11 cellular contexts compared by ENCODE assay signal in the genomic region with DNA sequence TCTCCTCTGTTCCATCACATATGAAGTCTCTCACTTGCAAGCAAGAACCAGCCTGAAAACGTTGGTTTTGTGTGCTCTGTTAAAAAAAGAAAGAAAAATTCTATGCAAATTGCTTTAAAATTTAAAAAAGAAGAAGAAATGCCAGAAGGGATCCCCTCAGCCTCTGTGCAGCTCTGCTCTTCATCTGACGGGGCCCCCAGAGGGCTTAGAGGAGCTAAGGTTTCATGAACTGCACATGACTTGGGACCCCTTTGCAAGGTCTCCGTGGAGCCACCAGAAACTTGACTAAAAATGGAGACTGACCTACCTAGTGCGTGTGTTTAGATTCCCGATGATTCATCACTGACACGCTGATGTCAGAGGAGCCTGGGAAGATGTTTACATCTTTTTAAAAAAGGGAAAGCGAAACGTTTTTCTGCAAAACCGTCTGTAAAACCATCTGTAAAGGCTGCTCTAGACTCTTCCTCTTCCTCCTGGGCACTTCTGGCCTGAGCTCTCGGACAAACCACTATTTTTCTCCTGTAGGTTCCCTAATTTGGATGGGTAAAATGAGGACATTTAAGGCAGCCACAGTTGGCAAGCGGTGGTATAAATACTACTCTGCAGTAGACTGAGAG.
DNase-seq lines count a peak whose midpoint lies in the region; ATAC-seq, FAIRE-seq and TF ChIP-seq lines count a peak whose summit lies in the region.
"Had no signal": no experiment of that assay in that cellular context is flagged by ENCODE, and none has a peak within 500 bp of the region (broad histone marks: within the 10 kb centered on the region; RNA-seq: fewer than 3 reads in every experiment).

No MANE protein-coding gene starts in this region.

- WGBS in smooth muscle cell (ENCODE audit: low lambda C conversion rate), result 13% methylated on average over 11 of the region's 11 CpGs

- no peak for DNase-seq in activated CD4-positive, alpha-beta memory T cell treated with anti-CD3 and anti-CD28 coated beads, Interleukin-2, amount 10 ng/mL, durations not matched to agents 7 days and 5 days
- DNase-seq in activated CD4-positive, alpha-beta memory T cell treated with anti-CD3 and anti-CD28 coated beads for 36 hours, result no peak
- peak; percentile 62 for DNase-seq in NOMO-1 treated with DMSO at 0.1 percent for 48 hours (lab: John Stamatoyannopoulos, UW; ENCODE audit: unreplicated experiment)
- peak; percentile 69 for DNase-seq in bronchial epithelial cell (ENCODE audit: low read depth)
- no peak for DNase-seq in smooth muscle cell (lab: John Stamatoyannopoulos, UW; ENCODE audit: unreplicated experiment)
- DNase-seq: activated CD4-positive, alpha-beta T cell treated with anti-CD3 and anti-CD28 coated beads for 4 hours; kidney; NCI-H2171 had no signal

- H3K27ac Mint-ChIP-seq in activated CD4-positive, alpha-beta memory T cell treated with anti-CD3 and anti-CD28 coated beads, Interleukin-2, amount 10 ng/mL, durations not matched to agents 7 days and 5 days, result no peak overlapping the region
- H3K27ac Mint-ChIP-seq in activated CD4-positive, alpha-beta memory T cell treated with anti-CD3 and anti-CD28 coated beads for 36 hours, result no peak overlapping the region

- peaks cover 86% of the 10 kb centered on the region for H3K27me3 Mint-ChIP-seq in activated CD4-positive, alpha-beta memory T cell treated with anti-CD3 and anti-CD28 coated beads, Interleukin-2, amount 10 ng/mL, durations not matched to agents 7 days and 5 days
- peaks cover 73% of the 10 kb centered on the region for H3K27me3 Mint-ChIP-seq in activated CD4-positive, alpha-beta memory T cell treated with anti-CD3 and anti-CD28 coated beads for 36 hours

- no peak for TF ChIP-seq CTCF in bronchial epithelial cell (IDR thresholded peaks at IDR 0.05; ENCODE audit: insufficient read depth, low read length, severe bottlenecking)
- TF ChIP-seq CTCF in smooth muscle cell (IDR thresholded peaks at IDR 0.05; ENCODE audit: borderline replicate concordance, insufficient read depth, poor library complexity, severe bottlenecking), result no peak

- POLR2A ChIA-PET in activated CD4-positive, alpha-beta memory T cell treated with anti-CD3 and anti-CD28 coated beads, Interleukin-2, amount 10 ng/mL, durations not matched to agents 7 days and 5 days (lab: Charles Lee), result interaction anchor here (1.0 kb wide), 1 partner anchor 30 kb away, joined by 3 read pairs; no protein-coding TSS in a partner anchor
- POLR2A ChIA-PET in activated CD4-positive, alpha-beta memory T cell treated with anti-CD3 and anti-CD28 coated beads for 36 hours (lab: Charles Lee), result no interaction called here

- H3K4me1 ChIP-seq in smooth muscle cell (ENCODE audit: low read depth), result peaks cover 11% of the 10 kb centered on the region

- H3K27ac ChIP-seq in smooth muscle cell (ENCODE audit: low read depth), result no peak overlapping the region

- intact Hi-C loops in activated CD4-positive, alpha-beta memory T cell treated with anti-CD3 and anti-CD28 coated beads for 36 hours (cut with micrococcal nuclease), result loop anchor here (2.0 kb wide), 1 partner anchor 43 kb away; no protein-coding TSS in a partner anchor

- H3F3A ChIP-seq in smooth muscle cell (ENCODE audit: low read depth), result no peaks in the 10 kb centered on the region

- H3K4me3 ChIP-seq in bronchial epithelial cell (ENCODE audit: low read depth, low read length) (no peak overlapping the region), smooth muscle cell (no peak overlapping the region)

- H3K79me2 ChIP-seq in smooth muscle cell (ENCODE audit: low read depth), result no peaks in the 10 kb centered on the region

- no peaks in the 10 kb centered on the region for H4K20me1 ChIP-seq in smooth muscle cell (ENCODE audit: low read depth)

- no peak overlapping the region for H3K9ac ChIP-seq in smooth muscle cell (ENCODE audit: low read depth)

- no peaks in the 10 kb centered on the region for H3K36me3 Mint-ChIP-seq in activated CD4-positive, alpha-beta memory T cell treated with anti-CD3 and anti-CD28 coated beads, Interleukin-2, amount 10 ng/mL, durations not matched to agents 7 days and 5 days (ENCODE audit: low read depth)
- H3K36me3 Mint-ChIP-seq in activated CD4-positive, alpha-beta memory T cell treated with anti-CD3 and anti-CD28 coated beads for 36 hours, result no peaks in the 10 kb centered on the region

- H3K9me3 Mint-ChIP-seq in activated CD4-positive, alpha-beta memory T cell treated with anti-CD3 and anti-CD28 coated beads, Interleukin-2, amount 10 ng/mL, durations not matched to agents 7 days and 5 days, result no peaks in the 10 kb centered on the region
- no peaks in the 10 kb centered on the region for H3K9me3 Mint-ChIP-seq in activated CD4-positive, alpha-beta memory T cell treated with anti-CD3 and anti-CD28 coated beads for 36 hours

- peak overlapping the region; percentile 58 for H3K4me2 ChIP-seq in smooth muscle cell

- no peaks in the 10 kb centered on the region for H3K9me3 ChIP-seq in smooth muscle cell (replicated peaks; ENCODE audit: low read depth)

- H3K27me3 ChIP-seq in bronchial epithelial cell (ENCODE audit: control insufficient read depth, insufficient read depth, low read length) (peaks cover 44% of the 10 kb centered on the region), smooth muscle cell (ENCODE audit: low read depth) (peaks cover 100% of the 10 kb centered on the region)

- peak overlapping the region; percentile 3 for H3K4me3 Mint-ChIP-seq in activated CD4-positive, alpha-beta memory T cell treated with anti-CD3 and anti-CD28 coated beads, Interleukin-2, amount 10 ng/mL, durations not matched to agents 7 days and 5 days
- no peak overlapping the region for H3K4me3 Mint-ChIP-seq in activated CD4-positive, alpha-beta memory T cell treated with anti-CD3 and anti-CD28 coated beads for 36 hours

- H2AFZ ChIP-seq in smooth muscle cell (ENCODE audit: low read depth), result no peak overlapping the region

- H3K4me1 Mint-ChIP-seq in activated CD4-positive, alpha-beta memory T cell treated with anti-CD3 and anti-CD28 coated beads, Interleukin-2, amount 10 ng/mL, durations not matched to agents 7 days and 5 days, result peaks cover 38% of the 10 kb centered on the region
- peaks cover 15% of the 10 kb centered on the region for H3K4me1 Mint-ChIP-seq in activated CD4-positive, alpha-beta memory T cell treated with anti-CD3 and anti-CD28 coated beads for 36 hours (ENCODE audit: low read depth)

- H3K36me3 ChIP-seq in bronchial epithelial cell (ENCODE audit: control insufficient read depth, insufficient read depth, low read length) (no peaks in the 10 kb centered on the region), smooth muscle cell (ENCODE audit: low read depth) (no peaks in the 10 kb centered on the region)

- FAIRE-seq in bronchial epithelial cell (lab: Jason Lieb, UNC), result peak; percentile 64
- FAIRE-seq: kidney had no signal

- ATAC-seq in HG03469 (IDR thresholded peaks at IDR 0.05; ENCODE audit: unreplicated experiment) (no peak), HG02763 (IDR thresholded peaks at IDR 0.05; ENCODE audit: unreplicated experiment) (no peak)
- no peak for ATAC-seq in activated CD4-positive, CD25-positive, alpha-beta regulatory T cell treated with anti-CD3 and anti-CD28 coated beads, Interleukin-2, amount 50 U/mL, for 24 hours

- CTCF ChIA-PET in activated CD4-positive, alpha-beta memory T cell treated with anti-CD3 and anti-CD28 coated beads, Interleukin-2, amount 10 ng/mL, durations not matched to agents 7 days and 5 days (lab: Charles Lee), result interaction anchor here (1.2 to 6.2 kb wide), 3 partner anchors 22 to 195 kb away, joined by 3 to 51 read pairs (median 4); no protein-coding TSS in a partner anchor
- CTCF ChIA-PET in activated CD4-positive, alpha-beta memory T cell treated with anti-CD3 and anti-CD28 coated beads for 36 hours (lab: Charles Lee), result interaction anchor here (1.0 to 7.4 kb wide), 6 partner anchors 14 to 47 kb away, joined by 3 to 71 read pairs (median 4); no protein-coding TSS in a partner anchor

Comparison
In these comparisons a context has a peak if more than half of its experiments do, and no peak if none do; other contexts are left out.
1. DNase-seq: peak in NOMO-1 treated with DMSO at 0.1 percent for 48 hours (single experiment) and bronchial epithelial cell (single experiment); none in activated CD4-positive, alpha-beta memory T cell treated with anti-CD3 and anti-CD28 coated beads, Interleukin-2, amount 10 ng/mL, durations not matched to agents 7 days and 5 days (single experiment), activated CD4-positive, alpha-beta memory T cell treated with anti-CD3 and anti-CD28 coated beads for 36 hours (single experiment) and smooth muscle cell (single experiment).